ENCODE assay signal across 27 cellular contexts in the genomic region with DNA sequence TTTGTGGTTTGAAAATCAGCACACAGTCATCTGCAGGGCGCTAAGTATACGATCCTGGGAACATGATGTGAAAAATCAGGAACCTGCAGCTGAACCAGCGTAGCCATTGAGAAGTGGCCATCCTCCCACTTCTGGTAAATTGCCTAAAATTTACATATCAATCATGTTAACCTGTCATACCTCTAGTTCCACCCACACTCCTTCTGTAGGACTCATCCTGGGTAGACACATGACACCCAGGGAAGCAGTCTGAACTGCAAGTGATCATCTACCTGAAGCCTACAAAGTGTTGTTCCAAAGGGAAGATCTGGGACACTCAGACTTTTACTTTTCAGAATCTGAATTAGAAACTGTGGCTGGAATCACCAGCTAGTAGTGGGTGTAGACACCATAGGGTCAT.
"Had no signal": no experiment of that assay in that cellular context is flagged by ENCODE, and none has a peak within 500 bp of the region (broad histone marks: within the 10 kb centered on the region; RNA-seq: fewer than 3 reads in every experiment).

No MANE protein-coding gene starts in this region.

- H3K4me3 Mint-ChIP-seq: activated B cell treated with CpG ODN at 0.5 μM for 24 hours; activated CD4-positive, alpha-beta T cell treated with anti-CD3 and anti-CD28 coated beads, Interleukin-2, amount 10 ng/mL, durations not matched to agents 24 days and 14 days; activated CD8-positive, alpha-beta memory T cell treated with anti-CD3 and anti-CD28 coated beads, Interleukin-2, amount 10 ng/mL, durations not matched to agents 7 days and 5 days; activated naive CD8-positive, alpha-beta T cell treated with anti-CD3 and anti-CD28 coated beads, Interleukin-2, amount 50 U/mL, for 24 hours; activated T-cell treated with anti-CD3 and anti-CD28 coated beads, Interleukin-2, amount 50 U/mL, for 4 hours; T-helper 17 cell had no signal

- H3K36me3 Mint-ChIP-seq: activated CD8-positive, alpha-beta memory T cell treated with anti-CD3 and anti-CD28 coated beads, Interleukin-2, amount 10 ng/mL, durations not matched to agents 7 days and 5 days; activated naive CD4-positive, alpha-beta T cell treated with anti-CD3 and anti-CD28 coated beads, Interleukin-2, amount 50 U/mL, for 72 hours had no signal

- H3K9me3 Mint-ChIP-seq: activated B cell treated with CpG ODN at 0.5 μM for 24 hours; activated CD4-positive, alpha-beta T cell treated with anti-CD3 and anti-CD28 coated beads, Interleukin-2, amount 10 ng/mL, durations not matched to agents 24 days and 14 days; activated naive CD4-positive, alpha-beta T cell treated with anti-CD3 and anti-CD28 coated beads, Interleukin-2, amount 50 U/mL, for 72 hours; activated naive CD8-positive, alpha-beta T cell treated with anti-CD3 and anti-CD28 coated beads, Interleukin-2, amount 50 U/mL, for 24 hours; activated T-cell treated with anti-CD3 and anti-CD28 coated beads, Interleukin-2, amount 50 U/mL, for 4 hours had no signal

- H3K27me3 ChIP-seq: brain microvascular endothelial cell, cardiac muscle cell had no signal

- H3K9me3 ChIP-seq: MG63 had no signal

- ATAC-seq: activated CD8-positive, alpha-beta memory T cell treated with anti-CD3 and anti-CD28 coated beads, Interleukin-2, amount 10 ng/mL, durations not matched to agents 7 days and 5 days; activated naive CD8-positive, alpha-beta T cell treated with anti-CD3 and anti-CD28 coated beads, Interleukin-2, amount 50 U/mL, for 24 hours; activated T-cell treated with anti-CD3 and anti-CD28 coated beads, Interleukin-2, amount 50 U/mL, for 4 hours; PC-3; T-helper 17 cell had no signal

- H3K4me3 ChIP-seq: cardiac muscle cell, MG63 had no signal

- H3K27ac ChIP-seq: brain microvascular endothelial cell, cardiac muscle cell had no signal

- H3K27ac Mint-ChIP-seq: activated B cell treated with CpG ODN at 0.5 μM for 24 hours; activated CD4-positive, alpha-beta T cell treated with anti-CD3 and anti-CD28 coated beads, Interleukin-2, amount 10 ng/mL, durations not matched to agents 24 days and 14 days; activated CD8-positive, alpha-beta memory T cell treated with anti-CD3 and anti-CD28 coated beads, Interleukin-2, amount 10 ng/mL, durations not matched to agents 7 days and 5 days; activated naive CD4-positive, alpha-beta T cell treated with anti-CD3 and anti-CD28 coated beads, Interleukin-2, amount 50 U/mL, for 72 hours; activated naive CD8-positive, alpha-beta T cell treated with anti-CD3 and anti-CD28 coated beads, Interleukin-2, amount 50 U/mL, for 24 hours; T-helper 17 cell had no signal

- DNase-seq: activated B cell treated with CpG ODN at 0.5 μM for 24 hours; activated CD4-positive, alpha-beta T cell treated with anti-CD3 and anti-CD28 coated beads for 1 hour; activated CD4-positive, alpha-beta T cell treated with anti-CD3 and anti-CD28 coated beads, Interleukin-2, amount 10 ng/mL, durations not matched to agents 24 days and 14 days; activated CD4-positive, alpha-beta T cell treated with anti-CD3 and anti-CD28 coated beads, Interleukin-2, amount 50 U/mL, for 48 hours; activated CD8-positive, alpha-beta memory T cell treated with anti-CD3 and anti-CD28 coated beads, Interleukin-2, amount 10 ng/mL, durations not matched to agents 7 days and 5 days; activated effector memory CD4-positive, alpha-beta T cell treated with anti-CD3 and anti-CD28 coated beads, Interleukin-2, amount 50 U/mL, for 16 hours; activated naive CD4-positive, alpha-beta T cell treated with Interleukin-2 at 50 U/mL for 16 hours; activated naive CD8-positive, alpha-beta T cell treated with anti-CD3 and anti-CD28 coated beads, Interleukin-2, amount 50 U/mL, for 24 hours; activated T-cell treated with anti-CD3 and anti-CD28 coated beads, Interleukin-2, amount 50 U/mL, for 4 hours; brain microvascular endothelial cell; KG1; MG63; MV-4-11; NCI-H1092 treated with DMSO at 0.1 percent for 48 hours; NCI-H1417 treated with DMSO at 0.1 percent for 48 hours; NCI-H1694; NCI-H2029; NCI-H2227 treated with DMSO at 0.1 percent for 48 hours; NCI-H446 treated with DMSO at 0.1 percent for 48 hours; NCI-H524 treated with DMSO at 0.1 percent for 48 hours; NCI-H82; PC-3; SHP77 treated with DMSO at 0.1 percent for 48 hours; T-helper 17 cell; T-helper 9 cell had no signal

- H3K36me3 ChIP-seq: brain microvascular endothelial cell, cardiac muscle cell, MG63 had no signal
